ENCODE assay signal across 8 cellular contexts in genomic region chr7:112938895-112939588, GRCh38.
DNase-seq lines count a peak whose midpoint lies in the region; ATAC-seq, FAIRE-seq and TF ChIP-seq lines count a peak whose summit lies in the region.

No MANE protein-coding gene starts in this region.

- peaks cover 0 to 2% (median 0%) of the 10 kb centered on the region in 5 experiments for H3K9me3 Mint-ChIP-seq in brain

- peak overlapping the region; percentile 88 to 93 (median 92) for H3K4me3 Mint-ChIP-seq in brain

- TF ChIP-seq CTCF in brain (conservative IDR thresholded peaks at IDR 0.05) (no peak), retinal pigment epithelial cell (conservative IDR thresholded peaks at IDR 0.05; ENCODE audit: low read depth, low read length) (no peak), D721Med (IDR thresholded peaks at IDR 0.05; ENCODE audit: insufficient read depth, missing control alignments) (no peak)

- peak overlapping the region; percentile 94 to 99 (median 98) for H3K27ac Mint-ChIP-seq in brain

- H3K27me3 Mint-ChIP-seq in brain = peaks cover 12% of the 10 kb centered on the region

- peaks cover 58% of the 10 kb centered on the region for H3K4me1 Mint-ChIP-seq in brain

- peak; percentile 8 for ATAC-seq in HG02759 (IDR thresholded peaks at IDR 0.05; ENCODE audit: unreplicated experiment)

- H3K36me3 Mint-ChIP-seq in brain = peaks cover 26% of the 10 kb centered on the region

- DNase-seq in ELR (ENCODE audit: low read depth) (peak; percentile 57), RPMI7951 (ENCODE audit: low read depth) (peak; percentile 40), retinal pigment epithelial cell (ENCODE audit: low read depth) (no peak), NCI-H446 (lab: John Stamatoyannopoulos, UW) (no peak), D721Med (ENCODE audit: insufficient read length, low spot score) (no peak)

- peak overlapping the region; percentile 84 for H3K4me3 ChIP-seq in iPS-11a (ENCODE audit: low read depth, low read length)
- H3K4me3 ChIP-seq in retinal pigment epithelial cell (ENCODE audit: low read length) = peak overlapping the region; percentile 84

- FAIRE-seq in D721Med (lab: Jason Lieb, UNC) = no peak

Comparison
In these comparisons a context has a peak if more than half of its experiments do, and no peak if none do; other contexts are left out.
1. DNase-seq: peak in ELR (single experiment) and RPMI7951 (single experiment); none in retinal pigment epithelial cell (single experiment), NCI-H446 (0 of 2) and D721Med (single experiment).